1 cellular context compared by ENCODE assay signal in genomic region chr6:84074988-84075781, GRCh38.
TF ChIP-seq lines count a peak whose summit lies in the region.

No MANE protein-coding gene starts in this region.

TF ChIP-seq in K562, 482 proteins besides CTCF, POLR2A, EP300 and RAD21 (continued from another document and continues in another):
- TF ChIP-seq MNT (conservative IDR thresholded peaks at IDR 0.05) = peak in 1 of 2 experiments; percentile 56; a peak in 2 of 4 replicates
- no peak for TF ChIP-seq ZNF324 (CRISPR knock-in tag; IDR thresholded peaks at IDR 0.05)
- TF ChIP-seq KLF16 (IDR thresholded peaks at IDR 0.05) = no peak
- 0 out of 2 replicates have a peak, but pooled peaks have one; percentile 34 for TF ChIP-seq ELF1 (tag; IDR thresholded peaks at IDR 0.05)
- peak; percentile 12; the same call in 1 of the 2 replicates for TF ChIP-seq CTBP1 (IDR thresholded peaks at IDR 0.05; ENCODE audit: borderline replicate concordance)
- no peak for TF ChIP-seq SRF (CRISPR knock-in tag; IDR thresholded peaks at IDR 0.05)
- no peak for TF ChIP-seq CHCHD3 (CRISPR knock-in tag; IDR thresholded peaks at IDR 0.05)
- no peak for TF ChIP-seq ZFX (CRISPR knock-in tag; IDR thresholded peaks at IDR 0.05)
- 0 out of 2 replicates have a peak, but pooled peaks have one; percentile 17 for TF ChIP-seq TFAP4 (CRISPR knock-in tag; IDR thresholded peaks at IDR 0.05; ENCODE audit: borderline replicate concordance)
- TF ChIP-seq MAFF (IDR thresholded peaks at IDR 0.05; ENCODE audit: low read length) = no peak
- peak; percentile 26; the same call in 1 of the 2 replicates for TF ChIP-seq PKNOX1 (IDR thresholded peaks at IDR 0.05)
- peak; percentile 80 for TF ChIP-seq ETV1 (tag; conservative IDR thresholded peaks at IDR 0.05; ENCODE audit: low read depth)
- no peak for TF ChIP-seq CREB5 (CRISPR knock-in tag; IDR thresholded peaks at IDR 0.05)
- peak; percentile 72 for TF ChIP-seq ZBTB40 (IDR thresholded peaks at IDR 0.05)
- TF ChIP-seq ZBTB40 (CRISPR knock-in tag; IDR thresholded peaks at IDR 0.05) = no peak
- TF ChIP-seq ZNF316 (IDR thresholded peaks at IDR 0.05) = no peak
- TF ChIP-seq CREM (IDR thresholded peaks at IDR 0.05; ENCODE audit: low read depth) = peak; percentile 13; the same call in 1 of the 2 replicates
- TF ChIP-seq MYNN (IDR thresholded peaks at IDR 0.05) = no peak
- no peak for TF ChIP-seq MYNN (CRISPR knock-in tag; IDR thresholded peaks at IDR 0.05)
- TF ChIP-seq GATA2 (CRISPR knock-in tag; IDR thresholded peaks at IDR 0.05) = no peak
- TF ChIP-seq ARID3A (IDR thresholded peaks at IDR 0.05; ENCODE audit: borderline replicate concordance, low read depth, low read length) = no peak
- no peak for TF ChIP-seq ZNF253 (CRISPR knock-in tag; conservative IDR thresholded peaks at IDR 0.05)
- TF ChIP-seq FOXJ2 (tag; IDR thresholded peaks at IDR 0.05) = peak; percentile 82; the same call in 1 of the 2 replicates
- peak; percentile 66 for TF ChIP-seq JUND (IDR thresholded peaks at IDR 0.05; ENCODE audit: borderline replicate concordance, low read depth, low read length)
- peak; percentile 22; the same call in 1 of the 3 replicates for TF ChIP-seq JUND (tag; IDR thresholded peaks at IDR 0.05; ENCODE audit: borderline replicate concordance, low read depth, low read length)
- peak; percentile 42; the same call in 1 of the 2 replicates for TF ChIP-seq DPF2 (IDR thresholded peaks at IDR 0.05)
- no peak for TF ChIP-seq CXXC5 (CRISPR knock-in tag; IDR thresholded peaks at IDR 0.05)
- TF ChIP-seq ZNF57 (CRISPR knock-in tag; IDR thresholded peaks at IDR 0.05) = no peak
- TF ChIP-seq ZBTB17 (CRISPR knock-in tag; IDR thresholded peaks at IDR 0.05) = no peak
- TF ChIP-seq YY1 (IDR thresholded peaks at IDR 0.05; ENCODE audit: borderline replicate concordance in 1 of 3, control insufficient read depth in 1 of 3, extremely low read depth in 1 of 3, insufficient read depth in 3 of 3, insufficient read length in 1 of 3, insufficient replicate concordance in 2 of 3, low read depth in 1 of 3, low read length in 2 of 3) = peak in 1 of 3 experiments; percentile 39
- peak; percentile 65; the same call in 1 of the 2 replicates for TF ChIP-seq MYC (IDR thresholded peaks at IDR 0.05; ENCODE audit: low read depth, low read length)
- no peak for TF ChIP-seq MYC (CRISPR knock-in tag; IDR thresholded peaks at IDR 0.05; ENCODE audit: borderline replicate concordance, low read depth)
- TF ChIP-seq EGR1 (conservative IDR thresholded peaks at IDR 0.05) = 0 out of 2 replicates have a peak, but pooled peaks have one; percentile 20
- TF ChIP-seq MEF2A (IDR thresholded peaks at IDR 0.05; ENCODE audit: control insufficient read depth, low read depth, low read length) = no peak
- no peak for TF ChIP-seq ZNF584 (CRISPR knock-in tag; IDR thresholded peaks at IDR 0.05; ENCODE audit: low read depth)
- TF ChIP-seq FOSL1 (tag; conservative IDR thresholded peaks at IDR 0.05) = peak; percentile 48; the same call in 1 of the 2 replicates
- no peak for TF ChIP-seq TAF1 (IDR thresholded peaks at IDR 0.05; ENCODE audit: control insufficient read depth, extremely low read depth, insufficient read depth, low read length, severe bottlenecking)
- TF ChIP-seq PRPF4 (IDR thresholded peaks at IDR 0.05; ENCODE audit: insufficient read depth, low read depth, low read length, poor library complexity, severe bottlenecking) = no peak
- peak; percentile 83 for TF ChIP-seq RFX1 (IDR thresholded peaks at IDR 0.05)
- TF ChIP-seq MXI1 (IDR thresholded peaks at IDR 0.05; ENCODE audit: low read depth, low read length) = no peak
- TF ChIP-seq POLR2G (IDR thresholded peaks at IDR 0.05; ENCODE audit: low read depth, low read length) = no peak
- TF ChIP-seq MTA1 (IDR thresholded peaks at IDR 0.05; ENCODE audit: borderline replicate concordance) = no peak
- TF ChIP-seq ZNF699 (CRISPR knock-in tag; IDR thresholded peaks at IDR 0.05; ENCODE audit: insufficient replicate concordance) = no peak
- peak; percentile 32 for TF ChIP-seq MEIS2 (IDR thresholded peaks at IDR 0.05; ENCODE audit: partially characterized antibody)
- peak; percentile 25; the same call in 1 of the 2 replicates for TF ChIP-seq JUN (IDR thresholded peaks at IDR 0.05; ENCODE audit: borderline replicate concordance, low read depth, low read length)
- TF ChIP-seq JUN (CRISPR knock-in tag; IDR thresholded peaks at IDR 0.05; ENCODE audit: borderline replicate concordance) = no peak
- TF ChIP-seq E2F6 (IDR thresholded peaks at IDR 0.05; ENCODE audit: borderline replicate concordance in 1 of 2, extremely low read depth in 1 of 2, insufficient read depth in 1 of 2, insufficient read length in 1 of 2, low read depth in 1 of 2, low read length in 1 of 2, poor library complexity in 1 of 2, severe bottlenecking in 1 of 2) = peak in 1 of 2 experiments; percentile 40
- TF ChIP-seq SMAD4 (CRISPR knock-in tag; conservative IDR thresholded peaks at IDR 0.05) = 0 out of 2 replicates have a peak, but pooled peaks have one; percentile 8
- TF ChIP-seq RBFOX2 (IDR thresholded peaks at IDR 0.05; ENCODE audit: low read depth, low read length) = no peak
- peak; percentile 74 for TF ChIP-seq GABPA (tag; conservative IDR thresholded peaks at IDR 0.05; ENCODE audit: low read depth)
- peak; percentile 12; the same call in 1 of the 2 replicates for TF ChIP-seq SMARCE1 (IDR thresholded peaks at IDR 0.05)
- TF ChIP-seq ZNF232 (CRISPR knock-in tag; IDR thresholded peaks at IDR 0.05) = no peak
- 0 out of 2 replicates have a peak, but pooled peaks have one; percentile 30 for TF ChIP-seq GABPB1 (CRISPR knock-in tag; IDR thresholded peaks at IDR 0.05)
- peak in 1 of 2 experiments; percentile 32; a peak in 1 of 4 replicates for TF ChIP-seq RCOR1 (IDR thresholded peaks at IDR 0.05; ENCODE audit: borderline replicate concordance in 1 of 2, low read depth in 2 of 2, low read length in 2 of 2)
- no peak for TF ChIP-seq TAF7 (tag; IDR thresholded peaks at IDR 0.05)
- TF ChIP-seq PHTF2 (CRISPR knock-in tag; IDR thresholded peaks at IDR 0.05) = no peak
